Comparison of ENCODE assay signal across 9 cellular contexts in genomic region chr6:4637691-4638433, GRCh38.
A peak's percentile ranks its signal among the peaks of the same experiment; 100 is the strongest.
DNase-seq lines count a peak whose midpoint lies in the region; ATAC-seq lines count a peak whose summit lies in the region.
"Had no signal": no experiment of that assay in that cellular context is flagged by ENCODE, and none has a peak within 500 bp of the region (broad histone marks: within the 10 kb centered on the region; RNA-seq: fewer than 3 reads in every experiment).

No MANE protein-coding gene starts in this region.

- H3K4me1 Mint-ChIP-seq in activated naive CD8-positive, alpha-beta T cell treated with anti-CD3 and anti-CD28 coated beads, Interleukin-2, amount 10 ng/mL, durations not matched to agents 7 days and 5 days: peaks cover 4% of the 10 kb centered on the region
- H3K4me1 Mint-ChIP-seq in effector memory CD8-positive, alpha-beta T cell (ENCODE audit: low read depth in 2 of 2): no peaks in the 10 kb centered on the region

- ATAC-seq in GM18519 (IDR thresholded peaks at IDR 0.05; ENCODE audit: low FRiP score, unreplicated experiment): peak; percentile 80
- peak; percentile 62 for ATAC-seq in HG03045 (IDR thresholded peaks at IDR 0.05; ENCODE audit: unreplicated experiment)
- peak; percentile 85 for ATAC-seq in activated naive CD8-positive, alpha-beta T cell treated with anti-CD3 and anti-CD28 coated beads, Interleukin-2, amount 10 ng/mL, durations not matched to agents 7 days and 5 days (ENCODE audit: low read depth)
- no peak for ATAC-seq in effector memory CD8-positive, alpha-beta T cell (replicated peaks)

- DNase-seq in activated naive CD8-positive, alpha-beta T cell treated with anti-CD3 and anti-CD28 coated beads, Interleukin-2, amount 10 ng/mL, durations not matched to agents 7 days and 5 days: no peak
- peak; percentile 38 for DNase-seq in stimulated activated CD4-positive, alpha-beta T cell treated with anti-CD3 and anti-CD28 coated beads, Interleukin-15, amount 100 ng/mL, for 48 hours (ENCODE audit: low read depth in 2 of 2)
- no peak for DNase-seq in effector memory CD8-positive, alpha-beta T cell
- DNase-seq in amygdala (lab: John Stamatoyannopoulos, UW) (no peak), DMS 273 treated with DMSO at 0.1 percent for 48 hours (lab: John Stamatoyannopoulos, UW) (no peak), NCI-H2196 treated with DMSO at 0.1 percent for 48 hours (lab: John Stamatoyannopoulos, UW; ENCODE audit: unreplicated experiment) (no peak)

- H3K27me3 Mint-ChIP-seq in activated naive CD8-positive, alpha-beta T cell treated with anti-CD3 and anti-CD28 coated beads, Interleukin-2, amount 10 ng/mL, durations not matched to agents 7 days and 5 days: peaks cover 8% of the 10 kb centered on the region
- peaks cover 20 to 26% of the 10 kb centered on the region in 2 donors for H3K27me3 Mint-ChIP-seq in effector memory CD8-positive, alpha-beta T cell

- H3K4me3 Mint-ChIP-seq in activated naive CD8-positive, alpha-beta T cell treated with anti-CD3 and anti-CD28 coated beads, Interleukin-2, amount 10 ng/mL, durations not matched to agents 7 days and 5 days: no peak overlapping the region
- H3K4me3 Mint-ChIP-seq in effector memory CD8-positive, alpha-beta T cell: no peak overlapping the region
- H3K4me3 Mint-ChIP-seq: activated naive CD4-positive, alpha-beta T cell treated with anti-CD3 and anti-CD28 coated beads, Interleukin-2, amount 50 U/mL, for 24 hours had no signal

- no peak overlapping the region for H3K27ac Mint-ChIP-seq in activated naive CD8-positive, alpha-beta T cell treated with anti-CD3 and anti-CD28 coated beads, Interleukin-2, amount 10 ng/mL, durations not matched to agents 7 days and 5 days
- peak overlapping the region in 1 of 2 donors; percentile 23 for H3K27ac Mint-ChIP-seq in effector memory CD8-positive, alpha-beta T cell
- H3K27ac Mint-ChIP-seq: activated naive CD4-positive, alpha-beta T cell treated with anti-CD3 and anti-CD28 coated beads, Interleukin-2, amount 50 U/mL, for 24 hours had no signal

- peaks cover 4% of the 10 kb centered on the region for H3K9me3 Mint-ChIP-seq in activated naive CD8-positive, alpha-beta T cell treated with anti-CD3 and anti-CD28 coated beads, Interleukin-2, amount 10 ng/mL, durations not matched to agents 7 days and 5 days
- no peaks in the 10 kb centered on the region for H3K9me3 Mint-ChIP-seq in effector memory CD8-positive, alpha-beta T cell
- H3K9me3 Mint-ChIP-seq: activated naive CD4-positive, alpha-beta T cell treated with anti-CD3 and anti-CD28 coated beads, Interleukin-2, amount 50 U/mL, for 24 hours had no signal

- H3K36me3 Mint-ChIP-seq in activated naive CD8-positive, alpha-beta T cell treated with anti-CD3 and anti-CD28 coated beads, Interleukin-2, amount 10 ng/mL, durations not matched to agents 7 days and 5 days: peaks cover 2% of the 10 kb centered on the region
- H3K36me3 Mint-ChIP-seq in effector memory CD8-positive, alpha-beta T cell (ENCODE audit: insufficient read depth): no peaks in the 10 kb centered on the region

- POLR2A ChIA-PET in activated naive CD8-positive, alpha-beta T cell treated with anti-CD3 and anti-CD28 coated beads, Interleukin-2, amount 10 ng/mL, durations not matched to agents 7 days and 5 days (lab: Charles Lee): no interaction called here

Comparison
In these comparisons a context has a peak if more than half of its experiments do, and no peak if none do; other contexts are left out.
1. DNase-seq: peak in stimulated activated CD4-positive, alpha-beta T cell treated with anti-CD3 and anti-CD28 coated beads, Interleukin-15, amount 100 ng/mL, for 48 hours (2 of 2); none in activated naive CD8-positive, alpha-beta T cell treated with anti-CD3 and anti-CD28 coated beads, Interleukin-2, amount 10 ng/mL, durations not matched to agents 7 days and 5 days (single experiment), effector memory CD8-positive, alpha-beta T cell (0 of 3), amygdala (0 of 56), DMS 273 treated with DMSO at 0.1 percent for 48 hours (single experiment) and NCI-H2196 treated with DMSO at 0.1 percent for 48 hours (single experiment).